1 cellular context compared by ENCODE assay signal in genomic region chr3:143166376-143166775, GRCh38.
TF ChIP-seq lines count a peak whose summit lies in the region.

No MANE protein-coding gene starts in this region.

TF ChIP-seq in GM23338, 12 proteins besides CTCF, POLR2A, EP300 and RAD21 (continued from another document):
- TF ChIP-seq ETS1 (IDR thresholded peaks at IDR 0.05) (no peak), REST (IDR thresholded peaks at IDR 0.05; ENCODE audit: unreplicated experiment) (no peak), CREB1 (CRISPR knock-in tag; IDR thresholded peaks at IDR 0.05; ENCODE audit: low read depth) (no peak), ZNF114 (CRISPR knock-in tag; IDR thresholded peaks at IDR 0.05) (no peak), ZNF331 (CRISPR knock-in tag; IDR thresholded peaks at IDR 0.05; ENCODE audit: low read depth) (no peak), EZH2phosphoT487 (IDR thresholded peaks at IDR 0.05; ENCODE audit: unreplicated experiment) (no peak), EZH2 (IDR thresholded peaks at IDR 0.05; ENCODE audit: low read depth, unreplicated experiment) (no peak), ZNF462 (CRISPR knock-in tag; IDR thresholded peaks at IDR 0.05) (no peak)
